In genomic region chr19:7636691-7637373, GRCh38 we compare ENCODE assay signal across 1 cellular context.
TF ChIP-seq lines count a peak whose summit lies in the region.

STXBP2 (plus strand) TSS chr19:7637110; CDS start chr19:7637150, 40 bp downstream.

TF ChIP-seq in HepG2, 621 proteins besides CTCF, POLR2A, EP300 and RAD21 (continued from another document and continues in another):
- no peak for TF ChIP-seq ATF6 (CRISPR knock-in tag; conservative IDR thresholded peaks at IDR 0.05)
- TF ChIP-seq GFI1 (CRISPR knock-in tag; IDR thresholded peaks at IDR 0.05; ENCODE audit: borderline replicate concordance), result no peak
- TF ChIP-seq GTF3A (CRISPR knock-in tag; conservative IDR thresholded peaks at IDR 0.05), result no peak
- TF ChIP-seq ZNF557 (CRISPR knock-in tag; IDR thresholded peaks at IDR 0.05), result 0 out of 2 replicates have a peak, but pooled peaks have one; percentile 47
- no peak; the same call in 1 of the 2 replicates for TF ChIP-seq SP2 (CRISPR knock-in tag; IDR thresholded peaks at IDR 0.05)
- TF ChIP-seq KMT2A (CRISPR knock-in tag; IDR thresholded peaks at IDR 0.05), result no peak
- TF ChIP-seq PATZ1 (CRISPR knock-in tag; IDR thresholded peaks at IDR 0.05), result no peak; the same call in 1 of the 2 replicates
- no peak for TF ChIP-seq POGK (CRISPR knock-in tag; conservative IDR thresholded peaks at IDR 0.05)
- peak; percentile 54; the same call in 1 of the 2 replicates for TF ChIP-seq HMGXB3 (CRISPR knock-in tag; IDR thresholded peaks at IDR 0.05; ENCODE audit: borderline replicate concordance)
- peak; percentile 71; the same call in 1 of the 2 replicates for TF ChIP-seq ZNF276 (CRISPR knock-in tag; IDR thresholded peaks at IDR 0.05; ENCODE audit: low read depth)
- TF ChIP-seq ZUFSP (CRISPR knock-in tag; IDR thresholded peaks at IDR 0.05; ENCODE audit: borderline replicate concordance), result no peak
- no peak for TF ChIP-seq SP5 (CRISPR knock-in tag; IDR thresholded peaks at IDR 0.05; ENCODE audit: borderline replicate concordance, low read depth)
- TF ChIP-seq CBX2 (IDR thresholded peaks at IDR 0.05; ENCODE audit: low read depth, low read length), result no peak
- TF ChIP-seq CBX2 (CRISPR knock-in tag; IDR thresholded peaks at IDR 0.05; ENCODE audit: low read depth), result 0 out of 2 replicates have a peak, but pooled peaks have one; percentile 77
- TF ChIP-seq ZNF552 (CRISPR knock-in tag; IDR thresholded peaks at IDR 0.05; ENCODE audit: borderline replicate concordance), result 0 out of 2 replicates have a peak, but pooled peaks have one; percentile 89
- no peak for TF ChIP-seq ZNF224 (CRISPR knock-in tag; IDR thresholded peaks at IDR 0.05)
- TF ChIP-seq KDM5A (IDR thresholded peaks at IDR 0.05; ENCODE audit: borderline replicate concordance, low read length), result no peak; the same call in 1 of the 2 replicates
- TF ChIP-seq SRSF4 (IDR thresholded peaks at IDR 0.05; ENCODE audit: low read depth, low read length, poor library complexity, severe bottlenecking), result no peak
- TF ChIP-seq ZFP41 (CRISPR knock-in tag; IDR thresholded peaks at IDR 0.05; ENCODE audit: borderline replicate concordance), result no peak
- peak; percentile 27; the same call in 1 of the 2 replicates for TF ChIP-seq THAP11 (CRISPR knock-in tag; IDR thresholded peaks at IDR 0.05)
- peak; percentile 50; the same call in 1 of the 2 replicates for TF ChIP-seq TOPORS (CRISPR knock-in tag; IDR thresholded peaks at IDR 0.05)
- TF ChIP-seq RBAK (CRISPR knock-in tag; IDR thresholded peaks at IDR 0.05), result no peak
- TF ChIP-seq ZNF75D (CRISPR knock-in tag; IDR thresholded peaks at IDR 0.05; ENCODE audit: borderline replicate concordance), result no peak
- peak; percentile 54 for TF ChIP-seq RBM39 (IDR thresholded peaks at IDR 0.05; ENCODE audit: low read depth, low read length, poor library complexity, severe bottlenecking)
- 0 out of 2 replicates have a peak, but pooled peaks have one; percentile 46 for TF ChIP-seq GMEB1 (CRISPR knock-in tag; IDR thresholded peaks at IDR 0.05; ENCODE audit: borderline replicate concordance)
- no peak for TF ChIP-seq E2F2 (CRISPR knock-in tag; IDR thresholded peaks at IDR 0.05; ENCODE audit: borderline replicate concordance)
- TF ChIP-seq ZNF766 (CRISPR knock-in tag; IDR thresholded peaks at IDR 0.05; ENCODE audit: borderline replicate concordance), result peak; percentile 83; the same call in 1 of the 2 replicates
- TF ChIP-seq ZSCAN20 (CRISPR knock-in tag; IDR thresholded peaks at IDR 0.05; ENCODE audit: borderline replicate concordance), result no peak
- TF ChIP-seq BRF2 (CRISPR knock-in tag; IDR thresholded peaks at IDR 0.05), result no peak
- TF ChIP-seq ZNF577 (CRISPR knock-in tag; IDR thresholded peaks at IDR 0.05; ENCODE audit: borderline replicate concordance, low read depth), result no peak
- peak; percentile 75 for TF ChIP-seq GABPB1 (CRISPR knock-in tag; IDR thresholded peaks at IDR 0.05)
- no peak for TF ChIP-seq ZNF530 (CRISPR knock-in tag; IDR thresholded peaks at IDR 0.05; ENCODE audit: low read depth)
- TF ChIP-seq HOXA7 (CRISPR knock-in tag; IDR thresholded peaks at IDR 0.05), result no peak
- no peak; the same call in 1 of the 2 replicates for TF ChIP-seq ZBTB3 (CRISPR knock-in tag; IDR thresholded peaks at IDR 0.05; ENCODE audit: borderline replicate concordance, low read depth)
- TF ChIP-seq PHF8 (CRISPR knock-in tag; IDR thresholded peaks at IDR 0.05), result peak; percentile 74
- peak; percentile 18; the same call in 1 of the 2 replicates for TF ChIP-seq ZNF784 (CRISPR knock-in tag; IDR thresholded peaks at IDR 0.05; ENCODE audit: borderline replicate concordance)
- 0 out of 2 replicates have a peak, but pooled peaks have one; percentile 54 for TF ChIP-seq ETS1 (CRISPR knock-in tag; IDR thresholded peaks at IDR 0.05)
- TF ChIP-seq ZNF20 (CRISPR knock-in tag; IDR thresholded peaks at IDR 0.05), result no peak
